27 cellular contexts compared by ENCODE assay signal in genomic region chr5:116531635-116532034, GRCh38. TPM values are rescaled to one million over a fixed set of nuclear protein-coding genes. Genes with fewer than 3 reads are reported as not detected.
"Had no signal": no experiment of that assay in that cellular context is flagged by ENCODE, and none has a peak within 500 bp of the region (broad histone marks: within the 10 kb centered on the region; RNA-seq: fewer than 3 reads in every experiment).

No MANE protein-coding gene starts in this region.

- H3K9me3 ChIP-seq: psoas muscle, suprapubic skin had no signal

- H3K4me3 ChIP-seq: dorsolateral prefrontal cortex, lung, psoas muscle, suprapubic skin had no signal

- FAIRE-seq: colon, keratinocyte, small intestine had no signal

- ATAC-seq: foreskin keratinocyte; left lobe of liver; psoas muscle; right cardiac atrium; stimulated activated naive CD8-positive, alpha-beta T cell treated with anti-CD3 and anti-CD28 coated beads, Interleukin-15, amount 100 ng/mL, for 72 hours had no signal

- DNase-seq: activated CD4-positive, alpha-beta T cell treated with anti-CD3 and anti-CD28 coated beads for 1 hour; activated gamma-delta T cell treated with Interleukin-2 at 50 U/mL for 16 hours; activated naive CD8-positive, alpha-beta T cell treated with anti-CD3 and anti-CD28 coated beads for 36 hours; activated T-cell treated with anti-CD3 and anti-CD28 coated beads for 4 hours; amygdala; caudate nucleus; dorsolateral prefrontal cortex; foreskin keratinocyte; hypothalamus; midbrain; nephron progenitor cell; occipital lobe; psoas muscle; right cardiac atrium; small intestine; stimulated activated CD4-positive, alpha-beta T cell treated with anti-CD3 and anti-CD28 coated beads, Interleukin-15, amount 100 ng/mL, for 24 hours; stimulated activated CD4-positive, alpha-beta T cell treated with anti-CD3 and anti-CD28 coated beads, Interleukin-2, amount 100 ng/mL, for 48 hours; stimulated activated naive CD8-positive, alpha-beta T cell treated with anti-CD3 and anti-CD28 coated beads, Interleukin-15, amount 100 ng/mL, for 72 hours had no signal

- H3K27ac Mint-ChIP-seq: activated naive CD8-positive, alpha-beta T cell treated with anti-CD3 and anti-CD28 coated beads for 36 hours; activated T-helper 1 cell treated with anti-CD3 and anti-CD28 coated beads, Interleukin-12 subunit alpha, Interleukin-12 subunit beta, Interleukin-2, Interleukin-4 antibody, amounts not matched to agents 30 ng/mL and 10 ng/mL and 1 ng/mL, durations not matched to agents 14 hours and 24 hours and 36 hours; stimulated activated naive CD8-positive, alpha-beta T cell treated with anti-CD3 and anti-CD28 coated beads, Interleukin-15, amount 100 ng/mL, for 72 hours had no signal

- H3K4me1 Mint-ChIP-seq: activated naive CD8-positive, alpha-beta T cell treated with anti-CD3 and anti-CD28 coated beads for 36 hours; stimulated activated naive CD8-positive, alpha-beta T cell treated with anti-CD3 and anti-CD28 coated beads, Interleukin-15, amount 100 ng/mL, for 72 hours had no signal

- H3K27ac ChIP-seq: epithelial cell of prostate, foreskin keratinocyte, psoas muscle, suprapubic skin had no signal

- H3K4me3 Mint-ChIP-seq: activated naive CD8-positive, alpha-beta T cell treated with anti-CD3 and anti-CD28 coated beads for 36 hours; activated T-helper 1 cell treated with anti-CD3 and anti-CD28 coated beads, Interleukin-12 subunit alpha, Interleukin-12 subunit beta, Interleukin-2, Interleukin-4 antibody, amounts not matched to agents 30 ng/mL and 10 ng/mL and 1 ng/mL, durations not matched to agents 14 hours and 24 hours and 36 hours; stimulated activated naive CD8-positive, alpha-beta T cell treated with anti-CD3 and anti-CD28 coated beads, Interleukin-15, amount 100 ng/mL, for 72 hours; type B pancreatic cell had no signal

- H3K9me3 Mint-ChIP-seq: activated naive CD8-positive, alpha-beta T cell treated with anti-CD3 and anti-CD28 coated beads for 36 hours; activated T-helper 1 cell treated with anti-CD3 and anti-CD28 coated beads, Interleukin-12 subunit alpha, Interleukin-12 subunit beta, Interleukin-2, Interleukin-4 antibody, amounts not matched to agents 30 ng/mL and 10 ng/mL and 1 ng/mL, durations not matched to agents 14 hours and 24 hours and 36 hours; nephron progenitor cell; stimulated activated naive CD8-positive, alpha-beta T cell treated with anti-CD3 and anti-CD28 coated beads, Interleukin-15, amount 100 ng/mL, for 72 hours; type B pancreatic cell had no signal

- H3K36me3 ChIP-seq: suprapubic skin had no signal

- H3K4me1 ChIP-seq: foreskin keratinocyte had no signal

- H3K36me3 Mint-ChIP-seq: activated naive CD8-positive, alpha-beta T cell treated with anti-CD3 and anti-CD28 coated beads for 36 hours had no signal

- H3K27me3 Mint-ChIP-seq: activated naive CD8-positive, alpha-beta T cell treated with anti-CD3 and anti-CD28 coated beads for 36 hours; stimulated activated naive CD8-positive, alpha-beta T cell treated with anti-CD3 and anti-CD28 coated beads, Interleukin-15, amount 100 ng/mL, for 72 hours; type B pancreatic cell had no signal

- H3K27me3 ChIP-seq: dorsolateral prefrontal cortex, suprapubic skin had no signal

RNA-seq across cellular contexts. Expression of gene SEMA6A, which starts 43.0 kb away (rescaled TPM):
- total RNA-seq: activated CD8-positive, alpha-beta memory T cell treated with anti-CD3 and anti-CD28 coated beads for 36 hours; activated naive CD8-positive, alpha-beta T cell treated with anti-CD3 and anti-CD28 coated beads for 36 hours had no signal
